In the genomic region with DNA sequence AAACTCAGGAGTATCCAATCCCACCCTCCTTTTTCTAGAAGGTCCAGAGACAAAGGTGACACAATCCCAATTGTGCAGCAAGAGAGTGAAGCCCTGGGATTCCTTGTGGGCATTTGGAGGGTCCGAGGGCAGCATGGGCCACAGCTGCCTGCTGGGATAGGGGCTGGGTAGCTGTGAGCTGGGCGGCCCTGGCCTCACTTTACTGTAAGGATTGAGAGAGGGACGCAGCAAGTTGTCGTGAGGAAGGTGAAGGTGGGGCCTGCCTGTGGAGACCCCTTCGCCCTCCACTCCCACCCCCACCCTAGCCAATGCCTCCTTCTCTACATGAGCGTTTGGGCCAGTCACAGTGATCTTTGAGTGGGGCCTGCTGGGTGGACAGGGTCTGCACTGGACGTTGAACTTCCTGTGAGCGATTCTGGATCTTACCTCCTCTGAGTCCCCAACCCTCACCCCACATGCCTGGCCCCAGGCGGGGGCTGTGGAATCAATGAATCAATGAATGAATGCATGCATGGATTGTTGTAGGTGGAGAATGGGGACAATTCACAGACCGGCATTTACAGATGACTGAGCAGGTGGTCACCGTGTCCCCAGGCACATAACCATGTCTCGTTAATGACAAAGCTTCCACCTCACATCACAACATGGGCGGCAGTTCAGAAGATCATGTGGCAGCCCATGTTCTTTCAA, we compare ENCODE assay signal across 24 cellular contexts.
"Had no signal": no experiment of that assay in that cellular context is flagged by ENCODE, and none has a peak within 500 bp of the region (broad histone marks: within the 10 kb centered on the region; RNA-seq: fewer than 3 reads in every experiment).

No MANE protein-coding gene starts in this region.

- H3K4me1 ChIP-seq: esophagus muscularis mucosa, foreskin keratinocyte, gastroesophageal sphincter, heart right ventricle, left lung, parathyroid adenoma, prostate gland, right atrium auricular region, sigmoid colon, stomach had no signal

- H3K27me3 ChIP-seq: esophagus muscularis mucosa, foreskin keratinocyte, left lung, right atrium auricular region, sigmoid colon, thyroid gland had no signal

- H3K9ac ChIP-seq: parathyroid adenoma had no signal

- H3K27ac Mint-ChIP-seq: memory B cell; natural killer cell treated with Interleukin-12 subunit alpha and Interleukin-12 subunit beta and Interleukin-15 and Interleukin-18, amount 100 ng/mL, for 72 hours; stimulated activated naive B cell treated with anti-CD40 and anti-IgM and Interleukin-4, amounts not matched to agents 10 μg/mL and 1 μg/mL and 100 μg/mL, for 72 hours had no signal

- H3K36me3 ChIP-seq: esophagus muscularis mucosa, gastroesophageal sphincter, heart right ventricle, left lung, neutrophil, prostate gland, right atrium auricular region, sigmoid colon, stomach, thyroid gland had no signal

- H3K36me3 Mint-ChIP-seq: memory B cell; stimulated activated naive B cell treated with anti-CD40 and anti-IgM and Interleukin-4, amounts not matched to agents 10 μg/mL and 1 μg/mL and 100 μg/mL, for 72 hours had no signal

- H3K27ac ChIP-seq: coronary artery, esophagus muscularis mucosa, foreskin keratinocyte, gastroesophageal sphincter, heart right ventricle, left lung, neutrophil, parathyroid adenoma, prostate gland, right atrium auricular region, sigmoid colon, stomach, thyroid gland had no signal

- H3K4me1 Mint-ChIP-seq: memory B cell; neural crest cell; stimulated activated naive B cell treated with anti-CD40 and anti-IgM and Interleukin-4, amounts not matched to agents 10 μg/mL and 1 μg/mL and 100 μg/mL, for 72 hours had no signal

- H3K4me3 Mint-ChIP-seq: memory B cell; natural killer cell treated with Interleukin-12 subunit alpha and Interleukin-12 subunit beta and Interleukin-15 and Interleukin-18, amount 100 ng/mL, for 72 hours; neural crest cell; stimulated activated naive B cell treated with anti-CD40 and anti-IgM and Interleukin-4, amounts not matched to agents 10 μg/mL and 1 μg/mL and 100 μg/mL, for 72 hours had no signal

- H3K79me2 ChIP-seq: parathyroid adenoma had no signal

- H3K4me3 ChIP-seq: coronary artery, esophagus muscularis mucosa, gastroesophageal sphincter, heart right ventricle, left lung, lung, prostate gland, right atrium auricular region, sigmoid colon, stomach, thyroid gland had no signal

- DNase-seq: dermis blood vessel endothelial cell; effector memory CD4-positive, alpha-beta T cell; foreskin keratinocyte; heart right ventricle; hippocampal formation; left cardiac atrium; left lung; sigmoid colon; stimulated activated CD4-positive, alpha-beta T cell treated with anti-CD3 and anti-CD28 coated beads, Interleukin-15, amount 100 ng/mL, for 24 hours; stimulated activated CD4-positive, alpha-beta T cell treated with anti-CD3 and anti-CD28 coated beads, Interleukin-2, amount 100 ng/mL, for 48 hours; stimulated activated naive B cell treated with anti-CD40 and anti-IgM and Interleukin-4, amounts not matched to agents 10 μg/mL and 1 μg/mL and 100 μg/mL, for 72 hours; stomach; thyroid gland had no signal

- H2AFZ ChIP-seq: parathyroid adenoma had no signal

- ATAC-seq: foreskin keratinocyte; gastroesophageal sphincter; heart right ventricle; left lung; natural killer cell treated with Interleukin-12 subunit alpha and Interleukin-12 subunit beta and Interleukin-15 and Interleukin-18, amount 100 ng/mL, for 72 hours; stimulated activated naive B cell treated with anti-CD40 and anti-IgM and Interleukin-4, amounts not matched to agents 10 μg/mL and 1 μg/mL and 100 μg/mL, for 72 hours had no signal

- H3K9me3 ChIP-seq: neutrophil, prostate gland, thyroid gland had no signal
